8 cellular contexts compared by ENCODE assay signal in genomic region chr7:102975854-102976253, GRCh38.
"Had no signal": no experiment of that assay in that cellular context is flagged by ENCODE, and none has a peak within 500 bp of the region (broad histone marks: within the 10 kb centered on the region; RNA-seq: fewer than 3 reads in every experiment).

No MANE protein-coding gene starts in this region.

- FAIRE-seq: H1, H54, HTR-8/SVneo had no signal

- H3K4me3 Mint-ChIP-seq: GM23338, H9, IgD-negative memory B cell had no signal

- ATAC-seq: GM23338 had no signal

- H3K4me3 ChIP-seq: GM23338 had no signal

- H3K4me2 ChIP-seq: GM23338 had no signal

- H3K4me1 Mint-ChIP-seq: IgD-negative memory B cell had no signal

- DNase-seq: H9, HCEC 1CT, KG1 had no signal

- H3K27ac Mint-ChIP-seq: GM23338, IgD-negative memory B cell had no signal

- H3K9me3 Mint-ChIP-seq: GM23338 had no signal

- H2AFZ ChIP-seq: GM23338 had no signal

- H3K27me3 Mint-ChIP-seq: IgD-negative memory B cell had no signal
